12 cellular contexts compared by ENCODE assay signal in genomic region chr22:27795053-27795452, GRCh38. TPM values are rescaled to one million over a fixed set of nuclear protein-coding genes. Genes with fewer than 3 reads are reported as not detected.
DNase-seq lines count a peak whose midpoint lies in the region; ATAC-seq and TF ChIP-seq lines count a peak whose summit lies in the region.
"Had no signal": no experiment of that assay in that cellular context is flagged by ENCODE, and none has a peak within 500 bp of the region (broad histone marks: within the 10 kb centered on the region; RNA-seq: fewer than 3 reads in every experiment).

No MANE protein-coding gene starts in this region.

- H3K9ac ChIP-seq in H9 (ENCODE audit: extremely low read depth, insufficient read length, low read length) (no peak overlapping the region), iPS-18a (ENCODE audit: low read length) (peak overlapping the region; percentile 24)

- no peak for ATAC-seq in HG02588 (IDR thresholded peaks at IDR 0.05; ENCODE audit: unreplicated experiment)
- ATAC-seq: natural killer cell treated with Interleukin-12 subunit alpha and Interleukin-12 subunit beta and Interleukin-15 and Interleukin-18, amount 100 ng/mL, for 72 hours had no signal

- peaks cover 92% of the 10 kb centered on the region for H3K27me3 Mint-ChIP-seq in H9 (ENCODE audit: low read depth)

- H3K4me2 ChIP-seq in H9 (ENCODE audit: insufficient read depth, insufficient read length, low read length): peak overlapping the region; percentile 64

- H3K4me1 ChIP-seq in H9 (ENCODE audit: insufficient read depth, low read length) (peaks cover 12% of the 10 kb centered on the region; the same call in 1 of the 2 replicates), iPS-18a (ENCODE audit: control insufficient read depth, low read depth, low read length) (peaks cover 51% of the 10 kb centered on the region)

- H4K20me1 ChIP-seq in H9 (ENCODE audit: control insufficient read depth, insufficient read depth, insufficient read length): no peaks in the 10 kb centered on the region

- H3K23ac ChIP-seq in H9 (ENCODE audit: insufficient read length, low read depth, low read length): no peak overlapping the region

- no peak overlapping the region for H3K4ac ChIP-seq in H9 (ENCODE audit: low read depth, low read length)

- peak overlapping the region in 2 of 3 experiments; percentile 4 to 79; a peak in 3 of 7 replicates for H3K27ac Mint-ChIP-seq in H9
- H3K27ac Mint-ChIP-seq: activated CD4-positive, alpha-beta memory T cell treated with anti-CD3 and anti-CD28 coated beads for 36 hours; natural killer cell treated with Interleukin-12 subunit alpha and Interleukin-12 subunit beta and Interleukin-15 and Interleukin-18, amount 100 ng/mL, for 72 hours had no signal

- WGBS in H9 (ENCODE audit: extremely low coverage, insufficient read length, low lambda C conversion rate): no CpG with 5 or more reads among the region's 14 CpGs

- H2BK15ac ChIP-seq in H9 (ENCODE audit: low read depth, low read length): no peak overlapping the region

- no peak overlapping the region for H4K5ac ChIP-seq in H9 (ENCODE audit: insufficient read length, low read depth, low read length)

- H3K9me3 Mint-ChIP-seq in H9: no peaks in the 10 kb centered on the region
- H3K9me3 Mint-ChIP-seq: activated CD4-positive, alpha-beta memory T cell treated with anti-CD3 and anti-CD28 coated beads for 36 hours; natural killer cell treated with Interleukin-12 subunit alpha and Interleukin-12 subunit beta and Interleukin-15 and Interleukin-18, amount 100 ng/mL, for 72 hours had no signal

- no peak overlapping the region for H3K27ac ChIP-seq in H9 (ENCODE audit: insufficient read length, low read depth, low read length)
- H3K27ac ChIP-seq in caudate nucleus (ENCODE audit: low read depth, low read length): peak overlapping the region; percentile 73
- no peak overlapping the region for H3K27ac ChIP-seq in iPS-18a (ENCODE audit: low read length)

- H3T11ph ChIP-seq in H9 (ENCODE audit: low read length): no peak overlapping the region

- H3K18ac ChIP-seq in H9 (ENCODE audit: insufficient read length, low read depth, low read length): no peak overlapping the region

- H2BK12ac ChIP-seq in H9 (ENCODE audit: insufficient read length, low read depth, low read length): no peak overlapping the region

- H3K4me3 ChIP-seq in iPS-18a (ENCODE audit: low read length): peak overlapping the region; percentile 47

- no peak overlapping the region for H2BK5ac ChIP-seq in H9 (ENCODE audit: insufficient read length, low read length)

- no peak overlapping the region for H4K8ac ChIP-seq in H9 (replicated peaks; ENCODE audit: insufficient read length, low read depth, low read length)

- peak; percentile 68 for DNase-seq in H9
- peak in 27 of 61 donors; percentile 14 to 75 (median 46) for DNase-seq in caudate nucleus (lab: John Stamatoyannopoulos, UW)
- peak; percentile 79 for DNase-seq in retina
- no peak for DNase-seq in amniotic stem cell (lab: John Stamatoyannopoulos, UW)
- no peak for DNase-seq in GM13977 (ENCODE audit: low spot score)
- DNase-seq in DMS153 (lab: John Stamatoyannopoulos, UW): no peak
- DNase-seq: activated CD4-positive, alpha-beta memory T cell treated with anti-CD3 and anti-CD28 coated beads for 36 hours; activated naive CD4-positive, alpha-beta T cell treated with Interleukin-2 at 50 U/mL for 16 hours; NCI-H2081 treated with DMSO at 0.1 percent for 48 hours had no signal

- H3K14ac ChIP-seq in H9 (ENCODE audit: insufficient read depth, low read length): no peak overlapping the region

- H3K56ac ChIP-seq in H9 (ENCODE audit: insufficient read length, low read depth, low read length): no peak overlapping the region

- no peak overlapping the region for H4K91ac ChIP-seq in H9 (ENCODE audit: insufficient read length, low read depth, low read length)

- H2BK20ac ChIP-seq in H9 (ENCODE audit: low read depth, low read length, poor library complexity, severe bottlenecking): no peak overlapping the region

- peaks cover 0 to 5% (median 2%) of the 10 kb centered on the region in 3 experiments; a peak in 2 of 7 replicates for H3K36me3 Mint-ChIP-seq in H9 (ENCODE audit: insufficient read depth in 1 of 3, low read depth in 3 of 3)
- H3K36me3 Mint-ChIP-seq: activated CD4-positive, alpha-beta memory T cell treated with anti-CD3 and anti-CD28 coated beads for 36 hours; natural killer cell treated with Interleukin-12 subunit alpha and Interleukin-12 subunit beta and Interleukin-15 and Interleukin-18, amount 100 ng/mL, for 72 hours had no signal

- peak overlapping the region in 1 of 2 experiments; percentile 62; a peak in 4 of 5 replicates for H3K4me3 Mint-ChIP-seq in H9
- H3K4me3 Mint-ChIP-seq: activated CD4-positive, alpha-beta memory T cell treated with anti-CD3 and anti-CD28 coated beads for 36 hours; natural killer cell treated with Interleukin-12 subunit alpha and Interleukin-12 subunit beta and Interleukin-15 and Interleukin-18, amount 100 ng/mL, for 72 hours had no signal

- no peaks in the 10 kb centered on the region for H3K36me3 ChIP-seq in iPS-18a (ENCODE audit: control insufficient read depth, low read depth, low read length)

- H3K9me3 ChIP-seq in H9 (ENCODE audit: control insufficient read depth, low read depth, low read length) (no peaks in the 10 kb centered on the region), iPS-18a (ENCODE audit: control insufficient read depth, low read depth, low read length) (no peaks in the 10 kb centered on the region)

- H3K4me1 Mint-ChIP-seq in H9: peaks cover 65 to 71% of the 10 kb centered on the region in 2 experiments

- H3K27me3 ChIP-seq in H9 (ENCODE audit: insufficient read depth, low read length) (peaks cover 43% of the 10 kb centered on the region; the same call in 1 of the 2 replicates), iPS-18a (ENCODE audit: control insufficient read depth, insufficient read depth, low read length) (peaks cover 99% of the 10 kb centered on the region)

- no peak overlapping the region for H2AFZ ChIP-seq in H9 (ENCODE audit: low read length)

- H3K23me2 ChIP-seq in H9 (ENCODE audit: insufficient read length, low read depth, low read length, poor library complexity, severe bottlenecking): peaks cover 12% of the 10 kb centered on the region

- in situ Hi-C loops in GM13977 (cut with MboI; ENCODE audit: low pct_unique_long_range_greater_than_20kb, low sequenced_read_pairs, unreplicated experiment): no loop called here

- no peaks in the 10 kb centered on the region for H3K79me1 ChIP-seq in H9 (ENCODE audit: insufficient read depth, low read depth, low read length, poor library complexity, severe bottlenecking)

- TF ChIP-seq CTCF in H9 (conservative IDR thresholded peaks at IDR 0.05) (no peak), GM13977 (IDR thresholded peaks at IDR 0.05; ENCODE audit: extremely low read depth, insufficient read depth, missing control alignments) (no peak)

- no peaks in the 10 kb centered on the region for H3K79me2 ChIP-seq in H9 (ENCODE audit: insufficient read depth, low read length)

- no peak overlapping the region for H2BK120ac ChIP-seq in H9 (ENCODE audit: low read depth, low read length, poor library complexity, severe bottlenecking)

- no peak overlapping the region for H2AK5ac ChIP-seq in H9 (ENCODE audit: insufficient read length, low read length)

RNA-seq across cellular contexts. Expression of gene MN1, which starts 6.5 kb away (rescaled TPM):
- 2.7 and 2.8 TPM in 2 replicates for total RNA-seq in H9 (2021)

Comparison
In these comparisons a context has a peak if more than half of its experiments do, and no peak if none do; other contexts are left out.
1. DNase-seq: peak in H9 (single experiment) and retina (single experiment); none in amniotic stem cell (single experiment), GM13977 (single experiment) and DMS153 (single experiment).